ENCODE assay signal across 9 cellular contexts in the genomic region with DNA sequence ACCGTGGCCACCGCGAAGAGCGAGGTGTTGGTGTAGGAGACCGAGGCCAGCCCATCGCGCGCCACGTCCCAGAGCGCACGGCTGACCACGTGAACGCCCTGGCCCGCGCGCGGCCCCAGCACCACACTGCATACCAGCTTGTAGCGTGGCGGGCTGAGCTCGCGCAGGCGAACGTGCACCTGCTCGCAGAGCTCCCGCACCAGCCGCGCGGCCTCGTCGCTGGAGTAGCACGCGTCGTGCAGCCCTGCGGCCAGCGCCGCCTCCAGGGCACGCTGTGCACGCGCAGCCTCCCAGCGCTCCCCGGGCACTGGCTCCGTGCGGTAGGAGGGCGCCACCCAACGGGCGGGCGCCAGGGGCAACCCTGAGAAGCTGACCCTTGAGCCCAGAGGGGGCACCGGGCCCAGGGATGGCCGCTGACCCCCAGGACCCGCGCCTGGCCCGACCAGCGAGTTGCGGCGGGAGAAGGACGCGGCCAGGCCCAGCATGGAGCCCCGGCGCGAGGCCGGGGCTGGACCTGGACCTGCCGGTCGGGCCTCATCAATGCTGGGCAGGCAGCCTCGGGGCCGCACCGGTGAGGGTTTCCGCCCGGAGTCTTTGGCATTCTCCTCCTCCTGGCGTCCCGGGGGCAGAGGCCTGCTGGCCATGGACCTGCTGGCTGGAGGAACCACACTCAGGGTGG.
A peak's percentile ranks its signal among the peaks of the same experiment; 100 is the strongest.
DNase-seq lines count a peak whose midpoint lies in the region; ATAC-seq and TF ChIP-seq lines count a peak whose summit lies in the region.
"Had no signal": no experiment of that assay in that cellular context is flagged by ENCODE, and none has a peak within 500 bp of the region (broad histone marks: within the 10 kb centered on the region; RNA-seq: fewer than 3 reads in every experiment).

No MANE protein-coding gene starts in this region.

- TF ChIP-seq CTCF in OCI-LY3 (IDR thresholded peaks at IDR 0.05; ENCODE audit: low read depth, low read length) (no peak), neutrophil (IDR thresholded peaks at IDR 0.05) (no peak)

- peak overlapping the region; percentile 3; the same call in 1 of the 2 replicates for H3K4me3 ChIP-seq in ACC112 (ENCODE audit: low read depth, low read length)
- H3K4me3 ChIP-seq in OCI-LY3 (ENCODE audit: low read length) = no peak overlapping the region
- peak overlapping the region; percentile 11 to 56 for H3K4me3 ChIP-seq in neutrophil (ENCODE audit: low read depth in 1 of 2, low read length in 1 of 2)

- peaks cover 74% of the 10 kb centered on the region for H3K4me1 ChIP-seq in ACC112 (ENCODE audit: control insufficient read depth, insufficient read depth, low read length, unreplicated experiment)
- peaks cover 87% of the 10 kb centered on the region for H3K4me1 ChIP-seq in OCI-LY3 (ENCODE audit: low read length)
- H3K4me1 ChIP-seq in neutrophil (ENCODE audit: control insufficient read depth in 1 of 2, insufficient read depth in 1 of 2, low read depth in 1 of 2, low read length in 1 of 2) = peaks cover 70 to 83% of the 10 kb centered on the region in 2 experiments

- peaks cover 46% of the 10 kb centered on the region for H3K79me2 ChIP-seq in ACC112 (ENCODE audit: control insufficient read depth, insufficient read depth, low read length, unreplicated experiment)
- H3K79me2 ChIP-seq in OCI-LY3 (ENCODE audit: low read length) = peaks cover 62% of the 10 kb centered on the region

- peaks cover 53 to 58% of the 10 kb centered on the region in 2 donors for H3K4me1 Mint-ChIP-seq in effector memory CD8-positive, alpha-beta T cell (ENCODE audit: low read depth in 2 of 2)

- no peak for ATAC-seq in effector memory CD8-positive, alpha-beta T cell (replicated peaks)
- ATAC-seq in HG03342 (IDR thresholded peaks at IDR 0.05; ENCODE audit: unreplicated experiment) = no peak

- peak overlapping the region; percentile 78 for H3K4me2 ChIP-seq in OCI-LY3 (ENCODE audit: low read length)

- H3K36me3 ChIP-seq in ACC112 (ENCODE audit: insufficient read depth, low read length) (peaks cover 24% of the 10 kb centered on the region; the same call in 1 of the 2 replicates), OCI-LY3 (replicated peaks; ENCODE audit: low read depth, low read length) (peaks cover 62% of the 10 kb centered on the region), neutrophil (peaks cover 54% of the 10 kb centered on the region)

- H3K27me3 Mint-ChIP-seq in effector memory CD8-positive, alpha-beta T cell = no peaks in the 10 kb centered on the region

- H3K9ac ChIP-seq in OCI-LY3 (ENCODE audit: low read length) = peak overlapping the region; percentile 94; the same call in 1 of the 2 replicates

- H2AFZ ChIP-seq in ACC112 (ENCODE audit: low read length, unreplicated experiment) (no peak overlapping the region), OCI-LY3 (ENCODE audit: low read depth, low read length) (no peak overlapping the region)

- H3K4me3 Mint-ChIP-seq in effector memory CD8-positive, alpha-beta T cell = peak overlapping the region in 1 of 2 donors; percentile 29

- H3K27ac Mint-ChIP-seq in effector memory CD8-positive, alpha-beta T cell = peak overlapping the region; percentile 99 to 100

- H3K27me3 ChIP-seq in ACC112 (ENCODE audit: insufficient read depth, low read length) (no peaks in the 10 kb centered on the region), OCI-LY3 (ENCODE audit: low read depth, low read length) (no peaks in the 10 kb centered on the region), neutrophil (no peaks in the 10 kb centered on the region)

- H3K27ac ChIP-seq in ACC112 (ENCODE audit: low read depth, low read length) (peak overlapping the region; percentile 99), OCI-LY3 (ENCODE audit: low read length) (peak overlapping the region; percentile 100), neutrophil (peak overlapping the region; percentile 100)

- no peaks in the 10 kb centered on the region for H3K9me3 Mint-ChIP-seq in effector memory CD8-positive, alpha-beta T cell

- DNase-seq in effector memory CD8-positive, alpha-beta T cell = no peak
- DNase-seq in NCI-H1436 treated with DMSO at 0.1 percent for 48 hours (lab: John Stamatoyannopoulos, UW) (no peak), NCI-H1694 treated with DMSO at 0.1 percent for 48 hours (lab: John Stamatoyannopoulos, UW) (no peak), DMS 273 treated with DMSO at 0.1 percent for 48 hours (lab: John Stamatoyannopoulos, UW) (no peak)
- DNase-seq: T-helper 9 cell had no signal

- H4K20me1 ChIP-seq in OCI-LY3 (ENCODE audit: insufficient read depth, low read length) = peaks cover 11% of the 10 kb centered on the region

- H3K9me3 ChIP-seq in OCI-LY3 (ENCODE audit: insufficient read depth, low read length) = no peaks in the 10 kb centered on the region
- H3K9me3 ChIP-seq in neutrophil = no peaks in the 10 kb centered on the region

- H3K36me3 Mint-ChIP-seq in effector memory CD8-positive, alpha-beta T cell (ENCODE audit: insufficient read depth) = peaks cover 96% of the 10 kb centered on the region
